ENCODE assay signal across 1 cellular context in genomic region chr6:35742842-35743241, GRCh38.
TF ChIP-seq lines count a peak whose summit lies in the region.

No MANE protein-coding gene starts in this region.

TF ChIP-seq in HepG2, 621 proteins besides CTCF, POLR2A, EP300 and RAD21 (continued from another document and continues in another):
- no peak for TF ChIP-seq PBX3 (CRISPR knock-in tag; IDR thresholded peaks at IDR 0.05; ENCODE audit: borderline replicate concordance)
- no peak for TF ChIP-seq CENPT (CRISPR knock-in tag; IDR thresholded peaks at IDR 0.05; ENCODE audit: low read depth)
- no peak for TF ChIP-seq ZNF605 (CRISPR knock-in tag; IDR thresholded peaks at IDR 0.05)
- 0 out of 2 replicates have a peak, but pooled peaks have one; percentile 18 for TF ChIP-seq CBX5 (CRISPR knock-in tag; IDR thresholded peaks at IDR 0.05; ENCODE audit: borderline replicate concordance)
- no peak for TF ChIP-seq ELF4 (CRISPR knock-in tag; IDR thresholded peaks at IDR 0.05; ENCODE audit: borderline replicate concordance)
- TF ChIP-seq ZNF530 (CRISPR knock-in tag; IDR thresholded peaks at IDR 0.05; ENCODE audit: low read depth), result no peak
- TF ChIP-seq FIP1L1 (IDR thresholded peaks at IDR 0.05; ENCODE audit: borderline replicate concordance, insufficient read depth, low read depth, low read length), result no peak
- no peak for TF ChIP-seq ZNF331 (CRISPR knock-in tag; IDR thresholded peaks at IDR 0.05)
- TF ChIP-seq HDAC1 (CRISPR knock-in tag; IDR thresholded peaks at IDR 0.05), result no peak
- TF ChIP-seq NR2F6 (IDR thresholded peaks at IDR 0.05), result no peak
- peak; percentile 28; the same call in 1 of the 2 replicates for TF ChIP-seq NR2F6 (CRISPR knock-in tag; IDR thresholded peaks at IDR 0.05)
- no peak for TF ChIP-seq NFE2L1 (CRISPR knock-in tag; IDR thresholded peaks at IDR 0.05; ENCODE audit: borderline replicate concordance)
- no peak for TF ChIP-seq RORA (CRISPR knock-in tag; IDR thresholded peaks at IDR 0.05)
- TF ChIP-seq CREBL2 (CRISPR knock-in tag; IDR thresholded peaks at IDR 0.05; ENCODE audit: borderline replicate concordance), result no peak
- no peak for TF ChIP-seq ZNF704 (CRISPR knock-in tag; IDR thresholded peaks at IDR 0.05; ENCODE audit: borderline replicate concordance)
- no peak for TF ChIP-seq AGO2 (optimal IDR thresholded peaks at IDR 0.05; ENCODE audit: low read depth, low read length)
- TF ChIP-seq ZNF383 (CRISPR knock-in tag; IDR thresholded peaks at IDR 0.05; ENCODE audit: borderline replicate concordance), result no peak
- TF ChIP-seq KDM6A (CRISPR knock-in tag; IDR thresholded peaks at IDR 0.05; ENCODE audit: low read depth), result no peak
- no peak for TF ChIP-seq ZNF30 (CRISPR knock-in tag; IDR thresholded peaks at IDR 0.05)
- no peak for TF ChIP-seq ZFP62 (CRISPR knock-in tag; IDR thresholded peaks at IDR 0.05)
- no peak for TF ChIP-seq ZC3H13 (CRISPR knock-in tag; IDR thresholded peaks at IDR 0.05)
- no peak for TF ChIP-seq ZBTB20 (CRISPR knock-in tag; IDR thresholded peaks at IDR 0.05; ENCODE audit: borderline replicate concordance, low read depth)
- TF ChIP-seq ZNF207 (IDR thresholded peaks at IDR 0.05; ENCODE audit: borderline replicate concordance), result no peak
- no peak for TF ChIP-seq JUND (CRISPR knock-in tag; IDR thresholded peaks at IDR 0.05)
- TF ChIP-seq ZNF556 (CRISPR knock-in tag; IDR thresholded peaks at IDR 0.05; ENCODE audit: borderline replicate concordance), result no peak
- TF ChIP-seq MYNN (CRISPR knock-in tag; IDR thresholded peaks at IDR 0.05; ENCODE audit: low read depth), result no peak
- no peak; the same call in 1 of the 2 replicates for TF ChIP-seq SP4 (CRISPR knock-in tag; IDR thresholded peaks at IDR 0.05)
- no peak for TF ChIP-seq REXO4 (CRISPR knock-in tag; IDR thresholded peaks at IDR 0.05; ENCODE audit: borderline replicate concordance)
- no peak for TF ChIP-seq ZNF562 (CRISPR knock-in tag; IDR thresholded peaks at IDR 0.05; ENCODE audit: borderline replicate concordance)
- no peak for TF ChIP-seq RFX1 (IDR thresholded peaks at IDR 0.05)
- TF ChIP-seq RBFOX2 (IDR thresholded peaks at IDR 0.05; ENCODE audit: low read depth, low read length), result no peak
- no peak for TF ChIP-seq ZNF816 (CRISPR knock-in tag; IDR thresholded peaks at IDR 0.05; ENCODE audit: borderline replicate concordance)
- no peak for TF ChIP-seq FOXP4 (CRISPR knock-in tag; IDR thresholded peaks at IDR 0.05)
- no peak for TF ChIP-seq ZBTB33 (CRISPR knock-in tag; IDR thresholded peaks at IDR 0.05)
- TF ChIP-seq MNT (IDR thresholded peaks at IDR 0.05), result no peak
- TF ChIP-seq HMG20B (CRISPR knock-in tag; conservative IDR thresholded peaks at IDR 0.05), result no peak
- no peak for TF ChIP-seq DBP (CRISPR knock-in tag; IDR thresholded peaks at IDR 0.05; ENCODE audit: not compliant biosample characterization)
- no peak for TF ChIP-seq ZNF839 (CRISPR knock-in tag; IDR thresholded peaks at IDR 0.05; ENCODE audit: borderline replicate concordance)
- TF ChIP-seq REST (IDR thresholded peaks at IDR 0.05; ENCODE audit: borderline replicate concordance in 1 of 2, low read depth in 1 of 2, low read length in 2 of 2), result no peak
- TF ChIP-seq ZNF557 (CRISPR knock-in tag; IDR thresholded peaks at IDR 0.05), result no peak
- no peak for TF ChIP-seq ARNTL (CRISPR knock-in tag; IDR thresholded peaks at IDR 0.05)
- TF ChIP-seq SNAPC4 (CRISPR knock-in tag; IDR thresholded peaks at IDR 0.05), result 0 out of 2 replicates have a peak, but pooled peaks have one; percentile 20
- TF ChIP-seq XBP1 (CRISPR knock-in tag; IDR thresholded peaks at IDR 0.05), result no peak
- TF ChIP-seq ZNF629 (CRISPR knock-in tag; conservative IDR thresholded peaks at IDR 0.05), result no peak
- TF ChIP-seq GTF2F1 (IDR thresholded peaks at IDR 0.05; ENCODE audit: low read length), result no peak
- no peak for TF ChIP-seq PLRG1 (conservative IDR thresholded peaks at IDR 0.05)
